Comparison of ENCODE assay signal across 25 cellular contexts in the genomic region with DNA sequence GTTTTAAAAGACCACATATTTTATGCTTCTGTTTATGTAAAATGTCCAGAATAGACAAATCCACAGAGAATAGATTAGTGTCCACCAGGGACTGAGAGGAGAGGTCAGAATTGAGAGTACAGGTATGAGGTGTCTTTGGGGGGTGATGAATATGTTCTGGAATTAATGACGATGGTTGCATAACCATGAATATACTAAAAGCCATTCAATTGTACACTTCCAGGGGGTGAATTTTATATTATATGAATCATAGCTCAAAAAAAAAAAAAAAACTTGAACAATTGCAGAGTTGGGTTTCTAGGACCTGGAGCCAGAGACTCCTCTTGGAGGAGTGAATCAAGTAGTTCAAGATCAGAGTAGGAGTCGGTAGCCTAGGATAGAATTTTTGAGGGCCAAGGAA. TPM values are rescaled to one million over a fixed set of nuclear protein-coding genes. Genes with fewer than 3 reads are reported as not detected.
DNase-seq lines count a peak whose midpoint lies in the region; ATAC-seq and TF ChIP-seq lines count a peak whose summit lies in the region.
"Had no signal": no experiment of that assay in that cellular context is flagged by ENCODE, and none has a peak within 500 bp of the region (broad histone marks: within the 10 kb centered on the region; RNA-seq: fewer than 3 reads in every experiment).

No MANE protein-coding gene starts in this region.

- CTCF ChIA-PET in MCF 10A (lab: Yijun Ruan, JAX): interaction anchor here (1.0 kb wide), 1 partner anchor 438 kb away, joined by 4 read pairs; no protein-coding TSS in a partner anchor

- BruUV-seq in MCF 10A (replicated peaks; lab: Mats Ljungman, UMichigan): no TSS peak

- H3K36me3 ChIP-seq in breast epithelium (no peaks in the 10 kb centered on the region), RWPE2 (ENCODE audit: low read depth) (no peaks in the 10 kb centered on the region), endodermal cell (ENCODE audit: control insufficient read depth, insufficient read depth, low read length) (no peaks in the 10 kb centered on the region), aorta (ENCODE audit: control insufficient read depth in 1 of 2, insufficient read depth in 2 of 2, low read length in 1 of 2) (no peaks in the 10 kb centered on the region)
- H3K36me3 ChIP-seq: BE2C; BLaER1 treated with 17β-estradiol and CSF1 and Interleukin-3, amounts not matched to agents 10 nM and 100 nM had no signal

- peak; percentile 31; the same call in 1 of the 3 replicates for ATAC-seq in RWPE2 (ENCODE audit: low read depth)
- no peak for ATAC-seq in aorta (ENCODE audit: low FRiP score)
- ATAC-seq: A549, GM12878, HCT116 had no signal

- H3K9ac ChIP-seq in endodermal cell (ENCODE audit: extremely low read depth, low read length, poor library complexity, severe bottlenecking): no peak overlapping the region
- H3K9ac ChIP-seq: BLaER1 treated with 17β-estradiol and CSF1 and Interleukin-3, amounts not matched to agents 10 nM and 100 nM; GM23248 had no signal

- WGBS in endodermal cell (ENCODE audit: insufficient coverage in 1 of 2, insufficient read length in 1 of 2), 2 experiments: 91 to 100% methylated on average over 1 of the region's 2 CpGs
- 86 to 94% methylated on average over 2 of the region's 2 CpGs for WGBS in aorta, 2 donors

- H3K9me3 ChIP-seq in breast epithelium (peaks cover 0 to 4% of the 10 kb centered on the region in 2 donors), RWPE2 (ENCODE audit: severe bottlenecking) (no peaks in the 10 kb centered on the region), endodermal cell (ENCODE audit: control insufficient read depth, low read length) (peaks cover 11% of the 10 kb centered on the region), aorta (ENCODE audit: control insufficient read depth, low read length) (no peaks in the 10 kb centered on the region)
- H3K9me3 ChIP-seq: A549, BE2C had no signal

- POLR2A ChIA-PET in MCF 10A (lab: Yijun Ruan, JAX): no interaction called here

- H3K4me1 Mint-ChIP-seq in MCF 10A (ENCODE audit: insufficient read depth, unreplicated experiment): peaks cover 6% of the 10 kb centered on the region
- no peaks in the 10 kb centered on the region for H3K4me1 Mint-ChIP-seq in endodermal cell
- H3K4me1 Mint-ChIP-seq: CD14-positive monocyte; CD8-positive, alpha-beta memory T cell had no signal

- no peak overlapping the region for H3K4me3 ChIP-seq in breast epithelium
- no peak overlapping the region for H3K4me3 ChIP-seq in RWPE2 (ENCODE audit: severe bottlenecking)
- no peak overlapping the region for H3K4me3 ChIP-seq in epithelial cell of esophagus (ENCODE audit: low read length)
- H3K4me3 ChIP-seq in endodermal cell (ENCODE audit: low read length): no peak overlapping the region
- H3K4me3 ChIP-seq in aorta (ENCODE audit: low read length in 2 of 2): no peak overlapping the region
- H3K4me3 ChIP-seq: A549; BLaER1 treated with 17β-estradiol and CSF1 and Interleukin-3, amounts not matched to agents 10 nM and 100 nM; GM12878; GM23248 had no signal

- peak; percentile 4 for DNase-seq in MCF 10A (ENCODE audit: unreplicated experiment)
- DNase-seq in breast epithelium (ENCODE audit: low spot score in 2 of 2): no peak
- DNase-seq in RWPE2 (ENCODE audit: low spot score): no peak
- peak; percentile 10 for DNase-seq in epithelial cell of esophagus (ENCODE audit: low read depth)
- no peak for DNase-seq in endodermal cell
- no peak for DNase-seq in NCI-H510A (lab: John Stamatoyannopoulos, UW)
- no peak for DNase-seq in stimulated activated CD4-positive, alpha-beta T cell treated with anti-CD3 and anti-CD28 coated beads, Interleukin-2, amount 100 ng/mL, for 48 hours
- DNase-seq in aorta: no peak
- DNase-seq: ACHN; AML-193; BE2C; CD4-positive, alpha-beta T cell; CD8-positive, alpha-beta memory T cell; DMS 273 treated with DMSO at 0.1 percent for 48 hours; DMS79; EL; GDM1; GM23248; H7 had no signal

- H3K4me3 Mint-ChIP-seq in MCF 10A (ENCODE audit: unreplicated experiment) (no peak overlapping the region), endodermal cell (no peak overlapping the region)
- H3K4me3 Mint-ChIP-seq: CD14-positive monocyte; CD4-positive, alpha-beta T cell; CD8-positive, alpha-beta memory T cell had no signal

- no peaks in the 10 kb centered on the region for H3K27me3 Mint-ChIP-seq in MCF 10A (ENCODE audit: insufficient read depth, unreplicated experiment)
- H3K27me3 Mint-ChIP-seq in endodermal cell (ENCODE audit: insufficient read depth): peaks cover 19% of the 10 kb centered on the region

- TF ChIP-seq CTCF in MCF 10A (IDR thresholded peaks at IDR 0.05; ENCODE audit: unreplicated experiment): no peak
- TF ChIP-seq CTCF in breast epithelium (IDR thresholded peaks at IDR 0.05): no peak
- TF ChIP-seq CTCF in RWPE2 (IDR thresholded peaks at IDR 0.05; ENCODE audit: poor library complexity, severe bottlenecking): no peak
- TF ChIP-seq CTCF in epithelial cell of esophagus (IDR thresholded peaks at IDR 0.05; ENCODE audit: insufficient read depth, low read depth, low read length, missing control alignments): no peak
- TF ChIP-seq CTCF in endodermal cell (conservative IDR thresholded peaks at IDR 0.05): no peak

- H3K27me3 ChIP-seq in breast epithelium: no peaks in the 10 kb centered on the region
- H3K27me3 ChIP-seq in RWPE2 (ENCODE audit: insufficient read depth, poor library complexity, severe bottlenecking): no peaks in the 10 kb centered on the region
- peaks cover 4% of the 10 kb centered on the region for H3K27me3 ChIP-seq in endodermal cell (ENCODE audit: control insufficient read depth, insufficient read depth, low read length, poor library complexity, severe bottlenecking)
- no peaks in the 10 kb centered on the region for H3K27me3 ChIP-seq in aorta (ENCODE audit: control insufficient read depth in 1 of 2, insufficient read depth in 2 of 2, low read length in 1 of 2)
- H3K27me3 ChIP-seq: BLaER1 treated with 17β-estradiol and CSF1 and Interleukin-3, amounts not matched to agents 10 nM and 100 nM had no signal

- TF ChIP-seq POLR2A in breast epithelium (IDR thresholded peaks at IDR 0.05): no peak

- no peak overlapping the region for H3K27ac ChIP-seq in breast epithelium
- H3K27ac ChIP-seq in RWPE2 (ENCODE audit: poor library complexity, severe bottlenecking): no peak overlapping the region
- H3K27ac ChIP-seq in endodermal cell (ENCODE audit: low read depth, low read length): no peak overlapping the region
- no peak overlapping the region for H3K27ac ChIP-seq in aorta (ENCODE audit: low read depth in 1 of 2, low read length in 2 of 2)
- H3K27ac ChIP-seq: 22Rv1; A549; BLaER1 treated with 17β-estradiol and CSF1 and Interleukin-3, amounts not matched to agents 10 nM and 100 nM; GM23248 had no signal

- intact Hi-C loops in MCF 10A (cut with micrococcal nuclease): no loop called here
- intact Hi-C loops in breast epithelium (cut with DNase I; ENCODE audit: low total_unique reads): no loop called here
- intact Hi-C loops in aorta (cut with DNase I): no loop called here

- H3K27ac Mint-ChIP-seq in MCF 10A (ENCODE audit: low read depth, unreplicated experiment): no peak overlapping the region
- H3K27ac Mint-ChIP-seq in endodermal cell: no peak overlapping the region
- H3K27ac Mint-ChIP-seq: CD14-positive monocyte; CD4-positive, alpha-beta T cell; CD8-positive, alpha-beta memory T cell had no signal

- H3K36me3 Mint-ChIP-seq in MCF 10A (ENCODE audit: insufficient read depth, unreplicated experiment) (no peaks in the 10 kb centered on the region), endodermal cell (ENCODE audit: low read depth) (peaks cover 4% of the 10 kb centered on the region)
- H3K36me3 Mint-ChIP-seq: CD14-positive monocyte had no signal

- H3K9me3 Mint-ChIP-seq in MCF 10A (ENCODE audit: unreplicated experiment): peaks cover 12% of the 10 kb centered on the region
- peaks cover 17% of the 10 kb centered on the region for H3K9me3 Mint-ChIP-seq in endodermal cell

- no peaks in the 10 kb centered on the region for H3K4me1 ChIP-seq in breast epithelium
- H3K4me1 ChIP-seq in RWPE2 (ENCODE audit: insufficient read depth, poor library complexity, severe bottlenecking): peaks cover 4% of the 10 kb centered on the region
- H3K4me1 ChIP-seq in endodermal cell (ENCODE audit: control insufficient read depth, insufficient read depth, low read length): peaks cover under 1% of the 10 kb centered on the region
- no peaks in the 10 kb centered on the region for H3K4me1 ChIP-seq in aorta (ENCODE audit: control insufficient read depth in 1 of 2, insufficient read depth in 2 of 2, low read length in 2 of 2)
- H3K4me1 ChIP-seq: A549; BE2C; BLaER1 treated with 17β-estradiol and CSF1 and Interleukin-3, amounts not matched to agents 10 nM and 100 nM had no signal

RNA-seq across cellular contexts. Expression of gene RUSC2, which starts 57.8 kb away (rescaled TPM):
- total RNA-seq in MCF 10A (2022) (27.8 and 30.5 TPM in 2 replicates), breast epithelium (10 to 100 TPM; 17.0 to 17.1 (median 17.1) TPM), endodermal cell (10 to 100 TPM; 17.2 to 21.0 TPM), aorta (100 to 1,000 TPM in 1 of 2 donors, 10 to 100 TPM in 1; 65.8 to 112 TPM)
- 16.3 TPM for polyA plus RNA-seq in endodermal cell (2013, experiment 1 of 2)
- polyA plus RNA-seq in endodermal cell (2013, experiment 2 of 2): 15.9 TPM
- 10 to 100 TPM; 11.0 to 58.3 TPM for polyA plus RNA-seq in aorta
- total RNA-seq: GM12878 had no signal
- polyA plus RNA-seq: CD8-positive, alpha-beta memory T cell; GM12878 had no signal

Comparison
In these comparisons a context has a peak if more than half of its experiments do, and no peak if none do; other contexts are left out.
1. DNase-seq: peak in MCF 10A (single experiment) and epithelial cell of esophagus (single experiment); none in breast epithelium (0 of 2), RWPE2 (single experiment), endodermal cell (single experiment), NCI-H510A (single experiment), stimulated activated CD4-positive, alpha-beta T cell treated with anti-CD3 and anti-CD28 coated beads, Interleukin-2, amount 100 ng/mL, for 48 hours (0 of 2) and aorta (0 of 2).